ENCODE assay signal across 10 cellular contexts in the genomic region with DNA sequence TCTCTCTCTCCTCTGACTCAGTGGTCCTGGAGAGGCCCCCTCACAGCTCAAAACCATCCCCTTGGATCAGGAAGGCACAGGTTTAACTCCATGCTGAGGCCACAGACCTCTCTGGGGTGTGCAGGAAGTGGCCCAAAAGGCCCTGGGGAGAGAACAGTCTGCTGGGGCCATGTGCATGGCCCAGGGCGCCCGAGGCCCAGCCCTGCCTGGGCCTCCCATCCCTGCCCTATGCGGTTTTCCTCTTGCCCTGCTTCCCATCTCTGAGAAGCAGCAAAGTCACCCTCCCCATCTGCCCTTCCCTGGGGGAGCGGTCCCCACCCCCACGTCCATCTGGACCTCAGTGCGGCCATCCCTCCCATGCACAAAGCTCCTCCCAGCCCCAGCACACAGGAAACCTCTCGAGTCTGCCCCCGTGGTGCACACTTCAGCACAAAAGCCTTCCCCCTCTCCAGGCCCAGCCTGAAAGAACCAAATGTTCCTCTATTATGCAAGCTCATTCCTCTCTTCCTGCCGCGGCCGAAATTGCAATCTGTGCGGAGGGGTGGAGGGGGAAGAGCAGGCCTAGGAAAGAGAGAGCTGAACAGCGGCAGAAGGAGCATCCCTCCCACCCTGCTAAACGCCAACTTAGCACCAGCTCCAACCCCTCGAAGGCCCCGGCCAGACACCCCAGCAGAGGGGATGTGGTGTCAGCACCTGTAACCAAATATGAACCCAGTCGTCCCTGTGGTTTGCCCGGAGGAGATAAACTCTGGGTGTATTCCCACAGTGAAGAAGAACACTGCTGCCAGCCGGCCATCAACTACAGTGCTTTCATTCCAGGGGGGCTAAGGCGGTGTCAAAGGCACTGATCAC.
DNase-seq lines count a peak whose midpoint lies in the region; ATAC-seq and TF ChIP-seq lines count a peak whose summit lies in the region.
"Had no signal": no experiment of that assay in that cellular context is flagged by ENCODE, and none has a peak within 500 bp of the region (broad histone marks: within the 10 kb centered on the region; RNA-seq: fewer than 3 reads in every experiment).

No MANE protein-coding gene starts in this region.

- H3K36me3 ChIP-seq in tibial artery: no peaks in the 10 kb centered on the region

- H3K4me1 ChIP-seq in tibial artery: peaks cover 0 to 56% (median 34%) of the 10 kb centered on the region in 4 donors

- CTCF ChIA-PET in activated naive CD4-positive, alpha-beta T cell treated with anti-CD3 and anti-CD28 coated beads, Interleukin-2, amount 10 ng/mL, durations not matched to agents 7 days and 5 days (lab: Charles Lee): interaction anchor here (0.7 to 0.9 kb wide), 2 partner anchors 10 to 11 kb away, joined by 3 to 5 read pairs; no protein-coding TSS in a partner anchor

- DNase-seq in activated naive CD4-positive, alpha-beta T cell treated with anti-CD3 and anti-CD28 coated beads, Interleukin-2, amount 10 ng/mL, durations not matched to agents 7 days and 5 days: no peak
- no peak for DNase-seq in activated naive CD4-positive, alpha-beta T cell treated with anti-CD3 and anti-CD28 coated beads, Interleukin-2, amount 50 U/mL, for 16 hours
- DNase-seq in NCI-H69 (lab: John Stamatoyannopoulos, UW) (peak; percentile 98), choroid plexus epithelial cell (ENCODE audit: low read depth) (peak; percentile 97), medulla oblongata (ENCODE audit: extremely low spot score) (peak; percentile 94), tibial artery (peak; percentile 92 to 95)
- DNase-seq in stimulated activated CD4-positive, alpha-beta T cell treated with anti-CD3 and anti-CD28 coated beads, Interleukin-1b, Interleukin-23, amount 100 ng/mL, for 48 hours: no peak
- DNase-seq: CD4-positive, CD25-positive, alpha-beta regulatory T cell had no signal

- peaks cover 15% of the 10 kb centered on the region for H3K9me3 Mint-ChIP-seq in activated naive CD4-positive, alpha-beta T cell treated with anti-CD3 and anti-CD28 coated beads, Interleukin-2, amount 10 ng/mL, durations not matched to agents 7 days and 5 days

- no peak for ATAC-seq in HG02938 (IDR thresholded peaks at IDR 0.05; ENCODE audit: unreplicated experiment)

- TF ChIP-seq CTCF in choroid plexus epithelial cell (conservative IDR thresholded peaks at IDR 0.05; ENCODE audit: low read depth, low read length) (peak; percentile 15), tibial artery (IDR thresholded peaks at IDR 0.05) (peak in 1 of 2 experiments; percentile 7)

- H3K4me3 ChIP-seq in choroid plexus epithelial cell (ENCODE audit: low read depth, low read length): no peak overlapping the region
- H3K4me3 ChIP-seq in tibial artery: no peak overlapping the region

- H3K27ac Mint-ChIP-seq in activated naive CD4-positive, alpha-beta T cell treated with anti-CD3 and anti-CD28 coated beads, Interleukin-2, amount 10 ng/mL, durations not matched to agents 7 days and 5 days: peak overlapping the region; percentile 6
- H3K27ac Mint-ChIP-seq: CD4-positive, CD25-positive, alpha-beta regulatory T cell had no signal

- no peaks in the 10 kb centered on the region for H3K36me3 Mint-ChIP-seq in activated naive CD4-positive, alpha-beta T cell treated with anti-CD3 and anti-CD28 coated beads, Interleukin-2, amount 10 ng/mL, durations not matched to agents 7 days and 5 days
- H3K36me3 Mint-ChIP-seq: CD4-positive, CD25-positive, alpha-beta regulatory T cell had no signal

- H3K4me3 Mint-ChIP-seq in activated naive CD4-positive, alpha-beta T cell treated with anti-CD3 and anti-CD28 coated beads, Interleukin-2, amount 10 ng/mL, durations not matched to agents 7 days and 5 days: no peak overlapping the region
- H3K4me3 Mint-ChIP-seq: CD4-positive, CD25-positive, alpha-beta regulatory T cell had no signal

- H3K4me1 Mint-ChIP-seq in activated naive CD4-positive, alpha-beta T cell treated with anti-CD3 and anti-CD28 coated beads, Interleukin-2, amount 10 ng/mL, durations not matched to agents 7 days and 5 days: peaks cover 9% of the 10 kb centered on the region

- H3K9me3 ChIP-seq in tibial artery: peaks cover 0 to 3% (median 0%) of the 10 kb centered on the region in 3 donors

- H3K27ac ChIP-seq in tibial artery: peak overlapping the region; percentile 66 to 79
- H3K27ac ChIP-seq: VCaP had no signal

- intact Hi-C loops in tibial artery (cut with DNase I; ENCODE audit: low total_unique reads): no loop called here

- H3K27me3 Mint-ChIP-seq in activated naive CD4-positive, alpha-beta T cell treated with anti-CD3 and anti-CD28 coated beads, Interleukin-2, amount 10 ng/mL, durations not matched to agents 7 days and 5 days: peaks cover 63% of the 10 kb centered on the region

- H3K27me3 ChIP-seq in tibial artery: no peaks in the 10 kb centered on the region

Comparison
In these comparisons a context has a peak if more than half of its experiments do, and no peak if none do; other contexts are left out.
1. DNase-seq: peak in NCI-H69 (single experiment), choroid plexus epithelial cell (single experiment), medulla oblongata (single experiment) and tibial artery (2 of 2); none in activated naive CD4-positive, alpha-beta T cell treated with anti-CD3 and anti-CD28 coated beads, Interleukin-2, amount 10 ng/mL, durations not matched to agents 7 days and 5 days (single experiment), activated naive CD4-positive, alpha-beta T cell treated with anti-CD3 and anti-CD28 coated beads, Interleukin-2, amount 50 U/mL, for 16 hours (single experiment) and stimulated activated CD4-positive, alpha-beta T cell treated with anti-CD3 and anti-CD28 coated beads, Interleukin-1b, Interleukin-23, amount 100 ng/mL, for 48 hours (single experiment).